ENCODE assay signal across 20 cellular contexts in genomic region chr11:125229006-125229405, GRCh38.
DNase-seq lines count a peak whose midpoint lies in the region; TF ChIP-seq lines count a peak whose summit lies in the region.
"Had no signal": no experiment of that assay in that cellular context is flagged by ENCODE, and none has a peak within 500 bp of the region (broad histone marks: within the 10 kb centered on the region; RNA-seq: fewer than 3 reads in every experiment).

No MANE protein-coding gene starts in this region.

- H4K5ac ChIP-seq in H9 (ENCODE audit: insufficient read length, low read depth, low read length), result no peak overlapping the region

- H3K27me3 ChIP-seq in H9 (ENCODE audit: insufficient read depth, low read length) (no peaks in the 10 kb centered on the region), iPS-20b (ENCODE audit: insufficient read depth, low read length) (no peaks in the 10 kb centered on the region)
- H3K27me3 ChIP-seq: SJCRH30 had no signal

- peaks cover 10% of the 10 kb centered on the region for H3K27me3 Mint-ChIP-seq in H9 (ENCODE audit: low read depth)
- H3K27me3 Mint-ChIP-seq in activated T-helper 2 cell treated with anti-CD3 and anti-CD28 coated beads, Interferon-gamma antibody, Interleukin-2, Interleukin-4, amounts not matched to agents 10 μg/mL and 5 μg/mL and 100 μg/mL, durations not matched to agents 14 hours and 24 hours and 36 hours (ENCODE audit: low read depth), result peaks cover 3% of the 10 kb centered on the region
- peaks cover 15% of the 10 kb centered on the region for H3K27me3 Mint-ChIP-seq in activated CD4-positive, alpha-beta memory T cell treated with anti-CD3 and anti-CD28 coated beads, Interleukin-2, amount 10 ng/mL, durations not matched to agents 7 days and 5 days

- H2AFZ ChIP-seq in H9 (ENCODE audit: low read length), result no peak overlapping the region

- no peaks in the 10 kb centered on the region for H3K79me1 ChIP-seq in H9 (ENCODE audit: insufficient read depth, low read depth, low read length, poor library complexity, severe bottlenecking)

- no peaks in the 10 kb centered on the region for H3K23me2 ChIP-seq in H9 (ENCODE audit: insufficient read length, low read depth, low read length, poor library complexity, severe bottlenecking)

- peak overlapping the region in 2 of 3 experiments; percentile 19 to 71; a peak in 3 of 7 replicates for H3K27ac Mint-ChIP-seq in H9
- no peak overlapping the region for H3K27ac Mint-ChIP-seq in activated T-helper 2 cell treated with anti-CD3 and anti-CD28 coated beads, Interferon-gamma antibody, Interleukin-2, Interleukin-4, amounts not matched to agents 10 μg/mL and 5 μg/mL and 100 μg/mL, durations not matched to agents 14 hours and 24 hours and 36 hours
- no peak overlapping the region for H3K27ac Mint-ChIP-seq in activated CD4-positive, alpha-beta memory T cell treated with anti-CD3 and anti-CD28 coated beads, Interleukin-2, amount 10 ng/mL, durations not matched to agents 7 days and 5 days
- H3K27ac Mint-ChIP-seq: IgD-negative memory B cell had no signal

- intact Hi-C loops in posterior vena cava (cut with DNase I), result no loop called here
- intact Hi-C loops in activated T-helper 2 cell treated with anti-CD3 and anti-CD28 coated beads, Interferon-gamma antibody, Interleukin-2, Interleukin-4, amounts not matched to agents 10 μg/mL and 5 μg/mL and 100 μg/mL, durations not matched to agents 14 hours and 24 hours and 36 hours (cut with micrococcal nuclease), result no loop called here

- H3K4me3 Mint-ChIP-seq in H9, result no peak overlapping the region
- H3K4me3 Mint-ChIP-seq in activated T-helper 2 cell treated with anti-CD3 and anti-CD28 coated beads, Interferon-gamma antibody, Interleukin-2, Interleukin-4, amounts not matched to agents 10 μg/mL and 5 μg/mL and 100 μg/mL, durations not matched to agents 14 hours and 24 hours and 36 hours (ENCODE audit: low read depth), result no peak overlapping the region
- H3K4me3 Mint-ChIP-seq in activated CD4-positive, alpha-beta memory T cell treated with anti-CD3 and anti-CD28 coated beads, Interleukin-2, amount 10 ng/mL, durations not matched to agents 7 days and 5 days, result no peak overlapping the region

- H3K4me1 ChIP-seq in H9 (ENCODE audit: insufficient read depth, low read length), result peaks cover 17% of the 10 kb centered on the region; the same call in 1 of the 2 replicates
- H3K4me1 ChIP-seq in iPS-20b (ENCODE audit: insufficient read depth, low read length), result peaks cover 27% of the 10 kb centered on the region
- H3K4me1 ChIP-seq: A549, BE2C, HAP-1, SJCRH30 had no signal

- H3K27ac ChIP-seq in H9 (ENCODE audit: insufficient read length, low read depth, low read length) (no peak overlapping the region), iPS-20b (ENCODE audit: low read length) (no peak overlapping the region)
- H3K27ac ChIP-seq: A549, SJCRH30 had no signal

- H3K18ac ChIP-seq in H9 (ENCODE audit: insufficient read length, low read depth, low read length), result peak overlapping the region; percentile 51

- DNase-seq in H9, result peak; percentile 62
- peak; percentile 9 for DNase-seq in NCI-H69 (lab: John Stamatoyannopoulos, UW)
- DNase-seq in posterior vena cava (ENCODE audit: low spot score), result peak; percentile 11
- DNase-seq in NCI-H1105 (lab: John Stamatoyannopoulos, UW), result no peak
- DNase-seq in activated T-helper 2 cell treated with anti-CD3 and anti-CD28 coated beads, Interferon-gamma antibody, Interleukin-2, Interleukin-4, amounts not matched to agents 10 μg/mL and 5 μg/mL and 100 μg/mL, durations not matched to agents 14 hours and 24 hours and 36 hours (ENCODE audit: low spot score), result no peak
- no peak for DNase-seq in activated CD4-positive, alpha-beta memory T cell treated with anti-CD3 and anti-CD28 coated beads, Interleukin-2, amount 10 ng/mL, durations not matched to agents 7 days and 5 days
- no peak for DNase-seq in iPS-NIHi11 (ENCODE audit: low spot score)
- DNase-seq: BE2C, COR-L47, DMS79, MV-4-11, NCI-H1694, NCI-H2081, NCI-H774, SJCRH30 had no signal

- no peak overlapping the region for H4K8ac ChIP-seq in H9 (replicated peaks; ENCODE audit: insufficient read length, low read depth, low read length)

- CTCF ChIA-PET in activated CD4-positive, alpha-beta memory T cell treated with anti-CD3 and anti-CD28 coated beads, Interleukin-2, amount 10 ng/mL, durations not matched to agents 7 days and 5 days (lab: Charles Lee), result no interaction called here

- no peaks in the 10 kb centered on the region for H3K9me3 Mint-ChIP-seq in H9
- no peaks in the 10 kb centered on the region for H3K9me3 Mint-ChIP-seq in activated T-helper 2 cell treated with anti-CD3 and anti-CD28 coated beads, Interferon-gamma antibody, Interleukin-2, Interleukin-4, amounts not matched to agents 10 μg/mL and 5 μg/mL and 100 μg/mL, durations not matched to agents 14 hours and 24 hours and 36 hours
- H3K9me3 Mint-ChIP-seq in activated CD4-positive, alpha-beta memory T cell treated with anti-CD3 and anti-CD28 coated beads, Interleukin-2, amount 10 ng/mL, durations not matched to agents 7 days and 5 days, result no peaks in the 10 kb centered on the region

- no peak overlapping the region for H2AK5ac ChIP-seq in H9 (ENCODE audit: insufficient read length, low read length)

- H4K91ac ChIP-seq in H9 (ENCODE audit: insufficient read length, low read depth, low read length), result no peak overlapping the region

- peak overlapping the region; percentile 11; the same call in 1 of the 2 replicates for H3K14ac ChIP-seq in H9 (ENCODE audit: insufficient read depth, low read length)

- H3K56ac ChIP-seq in H9 (ENCODE audit: insufficient read length, low read depth, low read length), result no peak overlapping the region

- no peak overlapping the region for H2BK120ac ChIP-seq in H9 (ENCODE audit: low read depth, low read length, poor library complexity, severe bottlenecking)

- H3K4me1 Mint-ChIP-seq in H9, result peaks cover 56 to 57% of the 10 kb centered on the region in 2 experiments
- no peaks in the 10 kb centered on the region for H3K4me1 Mint-ChIP-seq in activated T-helper 2 cell treated with anti-CD3 and anti-CD28 coated beads, Interferon-gamma antibody, Interleukin-2, Interleukin-4, amounts not matched to agents 10 μg/mL and 5 μg/mL and 100 μg/mL, durations not matched to agents 14 hours and 24 hours and 36 hours (ENCODE audit: low read depth)
- no peaks in the 10 kb centered on the region for H3K4me1 Mint-ChIP-seq in activated CD4-positive, alpha-beta memory T cell treated with anti-CD3 and anti-CD28 coated beads, Interleukin-2, amount 10 ng/mL, durations not matched to agents 7 days and 5 days
- H3K4me1 Mint-ChIP-seq: IgD-negative memory B cell had no signal

- no peak overlapping the region for H2BK5ac ChIP-seq in H9 (ENCODE audit: insufficient read length, low read length)

- no CpG with 5 or more reads among the region's 9 CpGs for WGBS in H9 (ENCODE audit: extremely low coverage, insufficient read length, low lambda C conversion rate)

- H3K4me2 ChIP-seq in H9 (ENCODE audit: insufficient read depth, insufficient read length, low read length), result peak overlapping the region; percentile 32
- H3K4me2 ChIP-seq: A549 had no signal

- no peaks in the 10 kb centered on the region for H3K36me3 Mint-ChIP-seq in H9 (ENCODE audit: insufficient read depth in 1 of 3, low read depth in 3 of 3)
- H3K36me3 Mint-ChIP-seq in activated T-helper 2 cell treated with anti-CD3 and anti-CD28 coated beads, Interferon-gamma antibody, Interleukin-2, Interleukin-4, amounts not matched to agents 10 μg/mL and 5 μg/mL and 100 μg/mL, durations not matched to agents 14 hours and 24 hours and 36 hours (ENCODE audit: low read depth), result no peaks in the 10 kb centered on the region
- no peaks in the 10 kb centered on the region for H3K36me3 Mint-ChIP-seq in activated CD4-positive, alpha-beta memory T cell treated with anti-CD3 and anti-CD28 coated beads, Interleukin-2, amount 10 ng/mL, durations not matched to agents 7 days and 5 days (ENCODE audit: low read depth)
- H3K36me3 Mint-ChIP-seq: IgD-negative memory B cell had no signal

- no peak overlapping the region for H3K23ac ChIP-seq in H9 (ENCODE audit: insufficient read length, low read depth, low read length)

- H2BK12ac ChIP-seq in H9 (ENCODE audit: insufficient read length, low read depth, low read length), result peak overlapping the region; percentile 25

- no peak overlapping the region for H3T11ph ChIP-seq in H9 (ENCODE audit: low read length)

- H3K9ac ChIP-seq in H9 (ENCODE audit: extremely low read depth, insufficient read length, low read length) (no peak overlapping the region), iPS-20b (ENCODE audit: low read depth, low read length) (no peak overlapping the region; the same call in 1 of the 2 replicates)

- POLR2A ChIA-PET in activated CD4-positive, alpha-beta memory T cell treated with anti-CD3 and anti-CD28 coated beads, Interleukin-2, amount 10 ng/mL, durations not matched to agents 7 days and 5 days (lab: Charles Lee), result no interaction called here

- H3K9me3 ChIP-seq in H9 (ENCODE audit: control insufficient read depth, low read depth, low read length) (no peaks in the 10 kb centered on the region), iPS-20b (ENCODE audit: insufficient read depth, low read depth, low read length) (no peaks in the 10 kb centered on the region)
- H3K9me3 ChIP-seq: A549, BE2C, HAP-1, SJCRH30 had no signal

- no peaks in the 10 kb centered on the region for H3K36me3 ChIP-seq in iPS-20b (ENCODE audit: insufficient read depth, low read depth, low read length)
- H3K36me3 ChIP-seq: BE2C, HAP-1 had no signal

- H4K20me1 ChIP-seq in H9 (ENCODE audit: control insufficient read depth, insufficient read depth, insufficient read length), result peaks cover 2% of the 10 kb centered on the region

- H3K4ac ChIP-seq in H9 (ENCODE audit: low read depth, low read length), result no peak overlapping the region

- 0 out of 2 replicates have a peak overlapping the region, but pooled peaks have one; percentile 23 for H3K4me3 ChIP-seq in iPS-20b (ENCODE audit: low read length)
- H3K4me3 ChIP-seq: A549, GM12878, HAP-1, SJCRH30 had no signal

- H3K79me2 ChIP-seq in H9 (ENCODE audit: insufficient read depth, low read length), result no peaks in the 10 kb centered on the region

- no peak for TF ChIP-seq CTCF in H9 (conservative IDR thresholded peaks at IDR 0.05)

- no peak overlapping the region for H2BK15ac ChIP-seq in H9 (ENCODE audit: low read depth, low read length)

- no peak overlapping the region for H2BK20ac ChIP-seq in H9 (ENCODE audit: low read depth, low read length, poor library complexity, severe bottlenecking)

Comparison
In these comparisons a context has a peak if more than half of its experiments do, and no peak if none do; other contexts are left out.
1. DNase-seq: peak in H9 (single experiment), NCI-H69 (single experiment) and posterior vena cava (single experiment); none in NCI-H1105 (single experiment), activated T-helper 2 cell treated with anti-CD3 and anti-CD28 coated beads, Interferon-gamma antibody, Interleukin-2, Interleukin-4, amounts not matched to agents 10 μg/mL and 5 μg/mL and 100 μg/mL, durations not matched to agents 14 hours and 24 hours and 36 hours (single experiment), activated CD4-positive, alpha-beta memory T cell treated with anti-CD3 and anti-CD28 coated beads, Interleukin-2, amount 10 ng/mL, durations not matched to agents 7 days and 5 days (single experiment) and iPS-NIHi11 (single experiment).
2. H3K27ac Mint-ChIP-seq: peak in H9 (2 of 3); none in activated T-helper 2 cell treated with anti-CD3 and anti-CD28 coated beads, Interferon-gamma antibody, Interleukin-2, Interleukin-4, amounts not matched to agents 10 μg/mL and 5 μg/mL and 100 μg/mL, durations not matched to agents 14 hours and 24 hours and 36 hours (single experiment) and activated CD4-positive, alpha-beta memory T cell treated with anti-CD3 and anti-CD28 coated beads, Interleukin-2, amount 10 ng/mL, durations not matched to agents 7 days and 5 days (single experiment).